Comparison of ENCODE assay signal across 1 cellular context in the genomic region with DNA sequence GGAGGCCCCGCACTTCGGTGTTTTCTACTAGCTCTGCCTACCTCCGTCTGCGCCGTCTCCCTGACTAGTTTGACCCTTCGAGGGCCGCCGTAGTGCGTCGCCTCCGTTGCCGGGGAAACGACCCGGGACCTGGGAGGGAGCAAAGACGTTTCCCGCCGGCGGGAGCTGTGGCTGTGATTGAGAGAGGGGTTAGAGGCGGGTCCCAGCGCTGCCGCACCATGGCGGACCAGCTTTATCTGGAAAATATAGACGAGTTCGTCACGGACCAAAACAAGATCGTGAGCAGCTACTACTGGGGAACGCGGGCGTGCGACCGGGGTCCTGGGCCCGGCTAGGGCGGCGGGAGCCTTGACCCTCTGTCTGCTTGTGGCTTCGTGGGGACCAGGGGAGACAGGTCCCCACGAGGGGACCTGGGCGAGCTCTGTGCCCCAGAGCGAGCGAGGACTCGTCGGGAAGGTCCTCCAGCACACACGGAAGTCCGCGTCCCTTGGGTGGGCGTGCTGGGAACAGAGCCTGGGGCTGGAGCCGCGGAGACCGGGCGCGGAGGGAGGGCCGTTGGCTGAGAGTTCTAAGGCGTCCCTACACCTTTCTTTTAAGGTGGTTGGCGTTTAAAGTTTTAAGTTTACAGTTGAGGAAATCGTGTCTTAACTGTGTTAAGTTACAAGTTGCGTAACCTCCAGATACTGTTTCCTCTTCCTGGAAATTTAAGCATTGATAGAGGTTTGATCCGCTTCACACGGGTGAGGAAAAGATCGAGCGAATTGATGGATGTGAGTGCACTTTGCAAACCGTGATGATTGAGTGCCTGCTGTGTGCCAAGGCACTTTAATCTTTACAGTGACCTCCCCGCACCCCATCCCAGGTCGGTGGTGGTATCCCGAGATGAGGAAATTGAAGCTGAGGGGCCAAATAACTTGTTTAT.
TF ChIP-seq lines count a peak whose summit lies in the region.

A gene with protein sequence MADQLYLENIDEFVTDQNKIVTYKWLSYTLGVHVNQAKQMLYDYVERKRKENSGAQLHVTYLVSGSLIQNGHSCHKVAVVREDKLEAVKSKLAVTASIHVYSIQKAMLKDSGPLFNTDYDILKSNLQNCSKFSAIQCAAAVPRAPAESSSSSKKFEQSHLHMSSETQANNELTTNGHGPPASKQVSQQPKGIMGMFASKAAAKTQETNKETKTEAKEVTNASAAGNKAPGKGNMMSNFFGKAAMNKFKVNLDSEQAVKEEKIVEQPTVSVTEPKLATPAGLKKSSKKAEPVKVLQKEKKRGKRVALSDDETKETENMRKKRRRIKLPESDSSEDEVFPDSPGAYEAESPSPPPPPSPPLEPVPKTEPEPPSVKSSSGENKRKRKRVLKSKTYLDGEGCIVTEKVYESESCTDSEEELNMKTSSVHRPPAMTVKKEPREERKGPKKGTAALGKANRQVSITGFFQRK (plus strand): TSS at position 142 of the 922 bp plus-strand sequence. CDS start 77 bp downstream, at position 219.

TF ChIP-seq in GM12878, 131 proteins besides CTCF, POLR2A, EP300 and RAD21 (continued from another document and continues in another):
- TF ChIP-seq, protein P1, sequence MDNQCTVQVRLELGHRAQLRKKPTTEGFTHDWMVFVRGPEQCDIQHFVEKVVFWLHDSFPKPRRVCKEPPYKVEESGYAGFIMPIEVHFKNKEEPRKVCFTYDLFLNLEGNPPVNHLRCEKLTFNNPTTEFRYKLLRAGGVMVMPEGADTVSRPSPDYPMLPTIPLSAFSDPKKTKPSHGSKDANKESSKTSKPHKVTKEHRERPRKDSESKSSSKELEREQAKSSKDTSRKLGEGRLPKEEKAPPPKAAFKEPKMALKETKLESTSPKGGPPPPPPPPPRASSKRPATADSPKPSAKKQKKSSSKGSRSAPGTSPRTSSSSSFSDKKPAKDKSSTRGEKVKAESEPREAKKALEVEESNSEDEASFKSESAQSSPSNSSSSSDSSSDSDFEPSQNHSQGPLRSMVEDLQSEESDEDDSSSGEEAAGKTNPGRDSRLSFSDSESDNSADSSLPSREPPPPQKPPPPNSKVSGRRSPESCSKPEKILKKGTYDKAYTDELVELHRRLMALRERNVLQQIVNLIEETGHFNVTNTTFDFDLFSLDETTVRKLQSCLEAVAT (IDR thresholded peaks at IDR 0.05) = 0 out of 2 replicates have a peak, but pooled peaks have one; percentile 19
- TF ChIP-seq PML (IDR thresholded peaks at IDR 0.05; ENCODE audit: low read length) = no peak
- TF ChIP-seq, protein P2, sequence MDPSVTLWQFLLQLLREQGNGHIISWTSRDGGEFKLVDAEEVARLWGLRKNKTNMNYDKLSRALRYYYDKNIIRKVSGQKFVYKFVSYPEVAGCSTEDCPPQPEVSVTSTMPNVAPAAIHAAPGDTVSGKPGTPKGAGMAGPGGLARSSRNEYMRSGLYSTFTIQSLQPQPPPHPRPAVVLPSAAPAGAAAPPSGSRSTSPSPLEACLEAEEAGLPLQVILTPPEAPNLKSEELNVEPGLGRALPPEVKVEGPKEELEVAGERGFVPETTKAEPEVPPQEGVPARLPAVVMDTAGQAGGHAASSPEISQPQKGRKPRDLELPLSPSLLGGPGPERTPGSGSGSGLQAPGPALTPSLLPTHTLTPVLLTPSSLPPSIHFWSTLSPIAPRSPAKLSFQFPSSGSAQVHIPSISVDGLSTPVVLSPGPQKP (IDR thresholded peaks at IDR 0.05; ENCODE audit: low read depth, low read length) = no peak
- TF ChIP-seq ZNF622 (IDR thresholded peaks at IDR 0.05) = no peak
- no peak for TF ChIP-seq SMAD1 (IDR thresholded peaks at IDR 0.05; ENCODE audit: low read depth, partially characterized antibody)
- TF ChIP-seq CEBPB (IDR thresholded peaks at IDR 0.05; ENCODE audit: borderline replicate concordance in 1 of 2, low read depth in 2 of 2, low read length in 2 of 2) = no peak
- no peak for TF ChIP-seq ESRRA (IDR thresholded peaks at IDR 0.05; ENCODE audit: low read length)
- TF ChIP-seq CREB1 (IDR thresholded peaks at IDR 0.05; ENCODE audit: low read depth) = peak; percentile 85
- TF ChIP-seq, protein P3, sequence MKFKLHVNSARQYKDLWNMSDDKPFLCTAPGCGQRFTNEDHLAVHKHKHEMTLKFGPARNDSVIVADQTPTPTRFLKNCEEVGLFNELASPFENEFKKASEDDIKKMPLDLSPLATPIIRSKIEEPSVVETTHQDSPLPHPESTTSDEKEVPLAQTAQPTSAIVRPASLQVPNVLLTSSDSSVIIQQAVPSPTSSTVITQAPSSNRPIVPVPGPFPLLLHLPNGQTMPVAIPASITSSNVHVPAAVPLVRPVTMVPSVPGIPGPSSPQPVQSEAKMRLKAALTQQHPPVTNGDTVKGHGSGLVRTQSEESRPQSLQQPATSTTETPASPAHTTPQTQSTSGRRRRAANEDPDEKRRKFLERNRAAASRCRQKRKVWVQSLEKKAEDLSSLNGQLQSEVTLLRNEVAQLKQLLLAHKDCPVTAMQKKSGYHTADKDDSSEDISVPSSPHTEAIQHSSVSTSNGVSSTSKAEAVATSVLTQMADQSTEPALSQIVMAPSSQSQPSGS (IDR thresholded peaks at IDR 0.05; ENCODE audit: low read length) = no peak
- TF ChIP-seq, protein P4, sequence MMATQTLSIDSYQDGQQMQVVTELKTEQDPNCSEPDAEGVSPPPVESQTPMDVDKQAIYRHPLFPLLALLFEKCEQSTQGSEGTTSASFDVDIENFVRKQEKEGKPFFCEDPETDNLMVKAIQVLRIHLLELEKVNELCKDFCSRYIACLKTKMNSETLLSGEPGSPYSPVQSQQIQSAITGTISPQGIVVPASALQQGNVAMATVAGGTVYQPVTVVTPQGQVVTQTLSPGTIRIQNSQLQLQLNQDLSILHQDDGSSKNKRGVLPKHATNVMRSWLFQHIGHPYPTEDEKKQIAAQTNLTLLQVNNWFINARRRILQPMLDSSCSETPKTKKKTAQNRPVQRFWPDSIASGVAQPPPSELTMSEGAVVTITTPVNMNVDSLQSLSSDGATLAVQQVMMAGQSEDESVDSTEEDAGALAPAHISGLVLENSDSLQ (IDR thresholded peaks at IDR 0.05) = peak; percentile 51; the same call in 1 of the 2 replicates
- TF ChIP-seq RAD51 (IDR thresholded peaks at IDR 0.05) = no peak
- TF ChIP-seq TARDBP (IDR thresholded peaks at IDR 0.05; ENCODE audit: borderline replicate concordance) = no peak
- no peak for TF ChIP-seq POLR2AphosphoS5 (IDR thresholded peaks at IDR 0.05; ENCODE audit: low read length)
- peak; percentile 50; the same call in 1 of the 2 replicates for TF ChIP-seq SMAD5 (IDR thresholded peaks at IDR 0.05; ENCODE audit: low read depth)
- peak; percentile 95 for TF ChIP-seq MXI1 (IDR thresholded peaks at IDR 0.05; ENCODE audit: low read depth, low read length)
- peak; percentile 55; the same call in 1 of the 2 replicates for TF ChIP-seq RUNX3 (IDR thresholded peaks at IDR 0.05; ENCODE audit: low read length)
- 0 out of 2 replicates have a peak, but pooled peaks have one; percentile 33 for TF ChIP-seq ASH2L (IDR thresholded peaks at IDR 0.05; ENCODE audit: borderline replicate concordance, low read depth)
- 0 out of 3 replicates have a peak, but pooled peaks have one; percentile 44 for TF ChIP-seq POU2F2 (IDR thresholded peaks at IDR 0.05; ENCODE audit: borderline replicate concordance, low read depth, low read length)
- no peak for TF ChIP-seq SUZ12 (IDR thresholded peaks at IDR 0.05; ENCODE audit: unreplicated experiment)
- TF ChIP-seq SPI1 (IDR thresholded peaks at IDR 0.05; ENCODE audit: borderline replicate concordance, insufficient read depth, low read depth, low read length) = no peak
- TF ChIP-seq NRF1 (conservative IDR thresholded peaks at IDR 0.05; ENCODE audit: low read depth, low read length) = no peak
- TF ChIP-seq, protein P5, sequence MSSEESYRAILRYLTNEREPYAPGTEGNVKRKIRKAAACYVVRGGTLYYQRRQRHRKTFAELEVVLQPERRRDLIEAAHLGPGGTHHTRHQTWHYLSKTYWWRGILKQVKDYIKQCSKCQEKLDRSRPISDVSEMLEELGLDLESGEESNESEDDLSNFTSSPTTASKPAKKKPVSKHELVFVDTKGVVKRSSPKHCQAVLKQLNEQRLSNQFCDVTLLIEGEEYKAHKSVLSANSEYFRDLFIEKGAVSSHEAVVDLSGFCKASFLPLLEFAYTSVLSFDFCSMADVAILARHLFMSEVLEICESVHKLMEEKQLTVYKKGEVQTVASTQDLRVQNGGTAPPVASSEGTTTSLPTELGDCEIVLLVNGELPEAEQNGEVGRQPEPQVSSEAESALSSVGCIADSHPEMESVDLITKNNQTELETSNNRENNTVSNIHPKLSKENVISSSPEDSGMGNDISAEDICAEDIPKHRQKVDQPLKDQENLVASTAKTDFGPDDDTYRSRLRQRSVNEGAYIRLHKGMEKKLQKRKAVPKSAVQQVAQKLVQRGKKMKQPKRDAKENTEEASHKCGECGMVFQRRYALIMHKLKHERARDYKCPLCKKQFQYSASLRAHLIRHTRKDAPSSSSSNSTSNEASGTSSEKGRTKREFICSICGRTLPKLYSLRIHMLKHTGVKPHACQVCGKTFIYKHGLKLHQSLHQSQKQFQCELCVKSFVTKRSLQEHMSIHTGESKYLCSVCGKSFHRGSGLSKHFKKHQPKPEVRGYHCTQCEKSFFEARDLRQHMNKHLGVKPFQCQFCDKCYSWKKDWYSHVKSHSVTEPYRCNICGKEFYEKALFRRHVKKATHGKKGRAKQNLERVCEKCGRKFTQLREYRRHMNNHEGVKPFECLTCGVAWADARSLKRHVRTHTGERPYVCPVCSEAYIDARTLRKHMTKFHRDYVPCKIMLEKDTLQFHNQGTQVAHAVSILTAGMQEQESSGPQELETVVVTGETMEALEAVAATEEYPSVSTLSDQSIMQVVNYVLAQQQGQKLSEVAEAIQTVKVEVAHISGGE (CRISPR knock-in tag; IDR thresholded peaks at IDR 0.05) = no peak
- TF ChIP-seq YY1 (IDR thresholded peaks at IDR 0.05; ENCODE audit: low read depth, low read length) = peak; percentile 87
- TF ChIP-seq, protein P6, sequence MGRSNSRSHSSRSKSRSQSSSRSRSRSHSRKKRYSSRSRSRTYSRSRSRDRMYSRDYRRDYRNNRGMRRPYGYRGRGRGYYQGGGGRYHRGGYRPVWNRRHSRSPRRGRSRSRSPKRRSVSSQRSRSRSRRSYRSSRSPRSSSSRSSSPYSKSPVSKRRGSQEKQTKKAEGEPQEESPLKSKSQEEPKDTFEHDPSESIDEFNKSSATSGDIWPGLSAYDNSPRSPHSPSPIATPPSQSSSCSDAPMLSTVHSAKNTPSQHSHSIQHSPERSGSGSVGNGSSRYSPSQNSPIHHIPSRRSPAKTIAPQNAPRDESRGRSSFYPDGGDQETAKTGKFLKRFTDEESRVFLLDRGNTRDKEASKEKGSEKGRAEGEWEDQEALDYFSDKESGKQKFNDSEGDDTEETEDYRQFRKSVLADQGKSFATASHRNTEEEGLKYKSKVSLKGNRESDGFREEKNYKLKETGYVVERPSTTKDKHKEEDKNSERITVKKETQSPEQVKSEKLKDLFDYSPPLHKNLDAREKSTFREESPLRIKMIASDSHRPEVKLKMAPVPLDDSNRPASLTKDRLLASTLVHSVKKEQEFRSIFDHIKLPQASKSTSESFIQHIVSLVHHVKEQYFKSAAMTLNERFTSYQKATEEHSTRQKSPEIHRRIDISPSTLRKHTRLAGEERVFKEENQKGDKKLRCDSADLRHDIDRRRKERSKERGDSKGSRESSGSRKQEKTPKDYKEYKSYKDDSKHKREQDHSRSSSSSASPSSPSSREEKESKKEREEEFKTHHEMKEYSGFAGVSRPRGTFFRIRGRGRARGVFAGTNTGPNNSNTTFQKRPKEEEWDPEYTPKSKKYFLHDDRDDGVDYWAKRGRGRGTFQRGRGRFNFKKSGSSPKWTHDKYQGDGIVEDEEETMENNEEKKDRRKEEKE (IDR thresholded peaks at IDR 0.05) = no peak
- no peak for TF ChIP-seq STAT3 (IDR thresholded peaks at IDR 0.05; ENCODE audit: low read depth, low read length)
- TF ChIP-seq KDM1A (IDR thresholded peaks at IDR 0.05; ENCODE audit: borderline replicate concordance) = no peak
- TF ChIP-seq HDGF (IDR thresholded peaks at IDR 0.05) = no peak
- no peak for TF ChIP-seq YBX1 (IDR thresholded peaks at IDR 0.05)
- no peak for TF ChIP-seq MYC (IDR thresholded peaks at IDR 0.05; ENCODE audit: insufficient read depth, insufficient read length, insufficient replicate concordance, low read length, severe bottlenecking)
- TF ChIP-seq, protein P7, sequence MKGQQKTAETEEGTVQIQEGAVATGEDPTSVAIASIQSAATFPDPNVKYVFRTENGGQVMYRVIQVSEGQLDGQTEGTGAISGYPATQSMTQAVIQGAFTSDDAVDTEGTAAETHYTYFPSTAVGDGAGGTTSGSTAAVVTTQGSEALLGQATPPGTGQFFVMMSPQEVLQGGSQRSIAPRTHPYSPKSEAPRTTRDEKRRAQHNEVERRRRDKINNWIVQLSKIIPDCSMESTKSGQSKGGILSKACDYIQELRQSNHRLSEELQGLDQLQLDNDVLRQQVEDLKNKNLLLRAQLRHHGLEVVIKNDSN (IDR thresholded peaks at IDR 0.05; ENCODE audit: borderline replicate concordance, extremely low read length, insufficient read depth, low read depth, low read length) = no peak
- TF ChIP-seq SREBF1 (IDR thresholded peaks at IDR 0.05; ENCODE audit: low read length) = no peak
- TF ChIP-seq, protein P8, sequence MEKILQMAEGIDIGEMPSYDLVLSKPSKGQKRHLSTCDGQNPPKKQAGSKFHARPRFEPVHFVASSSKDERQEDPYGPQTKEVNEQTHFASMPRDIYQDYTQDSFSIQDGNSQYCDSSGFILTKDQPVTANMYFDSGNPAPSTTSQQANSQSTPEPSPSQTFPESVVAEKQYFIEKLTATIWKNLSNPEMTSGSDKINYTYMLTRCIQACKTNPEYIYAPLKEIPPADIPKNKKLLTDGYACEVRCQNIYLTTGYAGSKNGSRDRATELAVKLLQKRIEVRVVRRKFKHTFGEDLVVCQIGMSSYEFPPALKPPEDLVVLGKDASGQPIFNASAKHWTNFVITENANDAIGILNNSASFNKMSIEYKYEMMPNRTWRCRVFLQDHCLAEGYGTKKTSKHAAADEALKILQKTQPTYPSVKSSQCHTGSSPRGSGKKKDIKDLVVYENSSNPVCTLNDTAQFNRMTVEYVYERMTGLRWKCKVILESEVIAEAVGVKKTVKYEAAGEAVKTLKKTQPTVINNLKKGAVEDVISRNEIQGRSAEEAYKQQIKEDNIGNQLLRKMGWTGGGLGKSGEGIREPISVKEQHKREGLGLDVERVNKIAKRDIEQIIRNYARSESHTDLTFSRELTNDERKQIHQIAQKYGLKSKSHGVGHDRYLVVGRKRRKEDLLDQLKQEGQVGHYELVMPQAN (conservative IDR thresholded peaks at IDR 0.05) = peak; percentile 93; the same call in 1 of the 2 replicates
- TF ChIP-seq, protein P9, sequence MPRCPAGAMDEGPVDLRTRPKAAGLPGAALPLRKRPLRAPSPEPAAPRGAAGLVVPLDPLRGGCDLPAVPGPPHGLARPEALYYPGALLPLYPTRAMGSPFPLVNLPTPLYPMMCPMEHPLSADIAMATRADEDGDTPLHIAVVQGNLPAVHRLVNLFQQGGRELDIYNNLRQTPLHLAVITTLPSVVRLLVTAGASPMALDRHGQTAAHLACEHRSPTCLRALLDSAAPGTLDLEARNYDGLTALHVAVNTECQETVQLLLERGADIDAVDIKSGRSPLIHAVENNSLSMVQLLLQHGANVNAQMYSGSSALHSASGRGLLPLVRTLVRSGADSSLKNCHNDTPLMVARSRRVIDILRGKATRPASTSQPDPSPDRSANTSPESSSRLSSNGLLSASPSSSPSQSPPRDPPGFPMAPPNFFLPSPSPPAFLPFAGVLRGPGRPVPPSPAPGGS (IDR thresholded peaks at IDR 0.05; ENCODE audit: borderline replicate concordance, insufficient read depth, low read depth, low read length, poor library complexity, severe bottlenecking) = no peak
- no peak for TF ChIP-seq CBX5 (IDR thresholded peaks at IDR 0.05; ENCODE audit: low read depth)
